ENCODE assay signal across 8 cellular contexts in the genomic region with DNA sequence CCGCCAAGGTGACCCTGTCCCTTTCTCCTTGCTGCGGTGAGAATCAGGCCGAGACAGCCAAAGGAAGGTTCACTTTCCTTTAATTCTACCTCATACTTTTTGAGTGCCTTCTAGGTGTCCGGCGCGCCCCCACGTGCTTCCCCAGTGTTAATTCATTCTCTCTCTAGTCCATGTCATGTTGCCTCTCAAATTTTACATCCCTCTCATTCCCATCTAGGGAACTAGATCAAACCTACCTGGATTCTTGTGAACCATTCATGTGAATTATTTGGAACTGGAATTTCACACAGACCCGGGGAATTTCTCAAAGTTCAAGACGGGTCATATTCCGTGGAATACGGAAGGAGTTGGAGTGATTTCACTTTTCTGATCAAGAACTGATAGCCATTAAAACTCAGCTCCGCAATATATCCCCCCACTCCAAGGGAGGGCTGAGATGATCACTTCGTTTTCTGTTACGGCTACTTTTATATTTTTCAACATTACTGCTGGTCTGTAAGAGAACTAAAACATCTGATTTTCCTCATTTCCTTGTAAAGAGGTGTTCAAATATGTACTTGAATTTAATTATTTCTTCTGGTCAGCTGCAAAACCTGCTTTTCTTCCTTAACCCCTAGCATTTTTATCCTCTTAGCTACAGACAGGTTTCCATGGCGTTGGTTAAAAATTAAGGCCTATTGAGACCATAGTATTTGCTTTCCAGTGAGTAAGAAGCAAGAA. TPM values are rescaled to one million over a fixed set of nuclear protein-coding genes. Genes with fewer than 3 reads are reported as not detected.
A peak's percentile ranks its signal among the peaks of the same experiment; 100 is the strongest.
DNase-seq lines count a peak whose midpoint lies in the region; TF ChIP-seq lines count a peak whose summit lies in the region.

No MANE protein-coding gene starts in this region.

- H3K36me3 ChIP-seq in SJSA1 (peaks cover 43% of the 10 kb centered on the region), neutrophil (no peaks in the 10 kb centered on the region)

- peak overlapping the region; percentile 87 for H3K4me3 ChIP-seq in SJSA1
- peak overlapping the region; percentile 90 for H3K4me3 ChIP-seq in epithelial cell of esophagus (ENCODE audit: low read length)
- H3K4me3 ChIP-seq in neutrophil (ENCODE audit: low read depth in 1 of 2, low read length in 1 of 2), result peak overlapping the region; percentile 98 to 99

- H3K27me3 ChIP-seq in SJSA1 (replicated peaks) (no peaks in the 10 kb centered on the region), neutrophil (no peaks in the 10 kb centered on the region)

- peaks cover 51% of the 10 kb centered on the region for H3K4me1 ChIP-seq in SJSA1 (replicated peaks)
- H3K4me1 ChIP-seq in neutrophil (ENCODE audit: control insufficient read depth in 1 of 2, insufficient read depth in 1 of 2, low read depth in 1 of 2, low read length in 1 of 2), result peaks cover 46 to 55% of the 10 kb centered on the region in 2 experiments

- TF ChIP-seq CTCF in epithelial cell of esophagus (IDR thresholded peaks at IDR 0.05; ENCODE audit: insufficient read depth, low read depth, low read length, missing control alignments), result peak; percentile 20
- TF ChIP-seq CTCF in neutrophil (IDR thresholded peaks at IDR 0.05), result peak; percentile 37

- DNase-seq in DMS79 treated with DMSO at 0.1 percent for 48 hours (lab: John Stamatoyannopoulos, UW) (peak; percentile 84), DMS79 (lab: John Stamatoyannopoulos, UW) (no peak), SJSA1 (ENCODE audit: low read depth in 1 of 2, low spot score in 2 of 2) (no peak), epithelial cell of esophagus (ENCODE audit: low read depth) (peak; percentile 60), NCI-H146 treated with DMSO at 0.1 percent for 48 hours (lab: John Stamatoyannopoulos, UW; ENCODE audit: unreplicated experiment) (no peak), hepatic stellate cell (ENCODE audit: low spot score) (no peak)
- no peak for DNase-seq in central memory CD4-positive, alpha-beta T cell

- H3K27ac ChIP-seq in SJSA1, result peak overlapping the region; percentile 96
- H3K27ac ChIP-seq in neutrophil, result peak overlapping the region; percentile 95

- H3K9me3 ChIP-seq in SJSA1 (replicated peaks) (no peaks in the 10 kb centered on the region), neutrophil (no peaks in the 10 kb centered on the region)

RNA-seq across cellular contexts. Expression of a gene that starts 1.0 kb away (rescaled TPM):
- total RNA-seq in SJSA1 (2014; rRNA removed; shearing (Covaris generic)), result 2,197 and 2,590 TPM in 2 replicates

Comparison
In these comparisons a context has a peak if more than half of its experiments do, and no peak if none do; other contexts are left out.
1. DNase-seq: peak in DMS79 treated with DMSO at 0.1 percent for 48 hours (single experiment) and epithelial cell of esophagus (single experiment); none in DMS79 (single experiment), SJSA1 (0 of 2), central memory CD4-positive, alpha-beta T cell (single experiment), NCI-H146 treated with DMSO at 0.1 percent for 48 hours (single experiment) and hepatic stellate cell (single experiment).
2. Peak in every context shown above with its lines, with median percentiles within 50 percentile points of each other: H3K4me3 ChIP-seq.